11 cellular contexts compared by ENCODE assay signal in genomic region chr10:35453855-35454532, GRCh38.
DNase-seq lines count a peak whose midpoint lies in the region; ATAC-seq and TF ChIP-seq lines count a peak whose summit lies in the region.
"Had no signal": no experiment of that assay in that cellular context is flagged by ENCODE, and none has a peak within 500 bp of the region (broad histone marks: within the 10 kb centered on the region; RNA-seq: fewer than 3 reads in every experiment).

No MANE protein-coding gene starts in this region.

- H3K27me3 Mint-ChIP-seq in CD14-positive monocyte (ENCODE audit: low read depth in 3 of 3) = no peaks in the 10 kb centered on the region
- no peaks in the 10 kb centered on the region for H3K27me3 Mint-ChIP-seq in activated CD8-positive, alpha-beta memory T cell treated with anti-CD3 and anti-CD28 coated beads, Interleukin-2, amount 10 ng/mL, durations not matched to agents 7 days and 5 days
- H3K27me3 Mint-ChIP-seq: T-helper 17 cell had no signal

- H3K4me1 Mint-ChIP-seq in CD14-positive monocyte = peaks cover 89% of the 10 kb centered on the region
- H3K4me1 Mint-ChIP-seq in activated CD8-positive, alpha-beta memory T cell treated with anti-CD3 and anti-CD28 coated beads, Interleukin-2, amount 10 ng/mL, durations not matched to agents 7 days and 5 days = peaks cover 39% of the 10 kb centered on the region

- ATAC-seq in omental fat pad (ENCODE audit: low FRiP score) = peak; percentile 82
- no peak for ATAC-seq in activated CD8-positive, alpha-beta memory T cell treated with anti-CD3 and anti-CD28 coated beads, Interleukin-2, amount 10 ng/mL, durations not matched to agents 7 days and 5 days
- ATAC-seq in GM21528 (IDR thresholded peaks at IDR 0.05; ENCODE audit: low FRiP score, unreplicated experiment) = no peak
- ATAC-seq: T-helper 17 cell had no signal

- CTCF ChIA-PET in RWPE1 (lab: Yijun Ruan, JAX) = no interaction called here
- CTCF ChIA-PET in activated CD8-positive, alpha-beta memory T cell treated with anti-CD3 and anti-CD28 coated beads, Interleukin-2, amount 10 ng/mL, durations not matched to agents 7 days and 5 days (lab: Charles Lee) = no interaction called here

- H3K36me3 Mint-ChIP-seq in CD14-positive monocyte = peaks cover 4 to 9% of the 10 kb centered on the region in 2 donors
- H3K36me3 Mint-ChIP-seq in activated CD8-positive, alpha-beta memory T cell treated with anti-CD3 and anti-CD28 coated beads, Interleukin-2, amount 10 ng/mL, durations not matched to agents 7 days and 5 days = peaks cover 2% of the 10 kb centered on the region

- POLR2A ChIA-PET in RWPE1 (lab: Yijun Ruan, JAX; ENCODE audit: low non-redundant PET) = no interaction called here

- H3K27ac ChIP-seq in RWPE1 = peak overlapping the region; percentile 86
- H3K27ac ChIP-seq: C4-2B had no signal

- DNase-seq in CD14-positive monocyte (ENCODE audit: low spot score) = no peak
- peak; percentile 70 for DNase-seq in RWPE1 (ENCODE audit: low spot score)
- DNase-seq in fibroblast of pulmonary artery (ENCODE audit: low read depth) = peak; percentile 83
- DNase-seq in omental fat pad (ENCODE audit: low spot score) = no peak
- no peak for DNase-seq in NCI-H187 treated with DMSO at 0.1 percent for 48 hours (lab: John Stamatoyannopoulos, UW)
- DNase-seq in NCI-H748 treated with DMSO at 0.1 percent for 48 hours (lab: John Stamatoyannopoulos, UW) = no peak
- no peak for DNase-seq in activated CD8-positive, alpha-beta memory T cell treated with anti-CD3 and anti-CD28 coated beads, Interleukin-2, amount 10 ng/mL, durations not matched to agents 7 days and 5 days
- DNase-seq: activated T-cell treated with anti-CD3 and anti-CD28 coated beads, Interleukin-2, amount 50 U/mL, for 72 hours; T-helper 17 cell had no signal

- H3K4me3 Mint-ChIP-seq in CD14-positive monocyte = peak overlapping the region; percentile 64 to 84
- no peak overlapping the region for H3K4me3 Mint-ChIP-seq in activated CD8-positive, alpha-beta memory T cell treated with anti-CD3 and anti-CD28 coated beads, Interleukin-2, amount 10 ng/mL, durations not matched to agents 7 days and 5 days
- H3K4me3 Mint-ChIP-seq: activated T-cell treated with anti-CD3 and anti-CD28 coated beads, Interleukin-2, amount 50 U/mL, for 72 hours; T-helper 17 cell had no signal

- intact Hi-C loops in CD14-positive monocyte (cut with micrococcal nuclease) = loop anchor here in 1 of 2 donors (5.0 to 10.0 kb wide), 4 partner anchors 79 to 327 kb away; partner anchors contain the start of genes CCNY and CREM

- TF ChIP-seq CTCF in CD14-positive monocyte (IDR thresholded peaks at IDR 0.05) = no peak
- no peak for TF ChIP-seq CTCF in RWPE1 (conservative IDR thresholded peaks at IDR 0.05; ENCODE audit: low read depth)
- no peak for TF ChIP-seq CTCF in fibroblast of pulmonary artery (IDR thresholded peaks at IDR 0.05; ENCODE audit: low read length, missing control alignments)
- TF ChIP-seq CTCF in omental fat pad (IDR thresholded peaks at IDR 0.05) = no peak

- H3K9me3 Mint-ChIP-seq in CD14-positive monocyte = peaks cover 0 to 4% (median 0%) of the 10 kb centered on the region in 7 donors
- no peaks in the 10 kb centered on the region for H3K9me3 Mint-ChIP-seq in activated CD8-positive, alpha-beta memory T cell treated with anti-CD3 and anti-CD28 coated beads, Interleukin-2, amount 10 ng/mL, durations not matched to agents 7 days and 5 days (ENCODE audit: low read depth)
- H3K9me3 Mint-ChIP-seq: activated T-cell treated with anti-CD3 and anti-CD28 coated beads, Interleukin-2, amount 50 U/mL, for 72 hours had no signal

- H3K4me3 ChIP-seq in fibroblast of pulmonary artery (replicated peaks; ENCODE audit: low read depth, low read length) = peak overlapping the region; percentile 24

- H3K27ac Mint-ChIP-seq in CD14-positive monocyte = peak overlapping the region; percentile 89 to 97 (median 95)
- H3K27ac Mint-ChIP-seq in activated CD8-positive, alpha-beta memory T cell treated with anti-CD3 and anti-CD28 coated beads, Interleukin-2, amount 10 ng/mL, durations not matched to agents 7 days and 5 days = no peak overlapping the region
- H3K27ac Mint-ChIP-seq: activated T-cell treated with anti-CD3 and anti-CD28 coated beads, Interleukin-2, amount 50 U/mL, for 72 hours; T-helper 17 cell had no signal

Comparison
In these comparisons a context has a peak if more than half of its experiments do, and no peak if none do; other contexts are left out.
1. DNase-seq: peak in RWPE1 (single experiment) and fibroblast of pulmonary artery (single experiment); none in CD14-positive monocyte (single experiment), omental fat pad (single experiment), NCI-H187 treated with DMSO at 0.1 percent for 48 hours (single experiment), NCI-H748 treated with DMSO at 0.1 percent for 48 hours (single experiment) and activated CD8-positive, alpha-beta memory T cell treated with anti-CD3 and anti-CD28 coated beads, Interleukin-2, amount 10 ng/mL, durations not matched to agents 7 days and 5 days (single experiment).